8 cellular contexts compared by ENCODE assay signal in genomic region chr1:220300442-220301121, GRCh38. TPM values are rescaled to one million over a fixed set of nuclear protein-coding genes. Genes with fewer than 3 reads are reported as not detected.
DNase-seq lines count a peak whose midpoint lies in the region; ATAC-seq and TF ChIP-seq lines count a peak whose summit lies in the region.

No MANE protein-coding gene starts in this region.

- intact Hi-C loops in Right ventricle myocardium inferior (cut with DNase I), result no loop called here
- intact Hi-C loops in prostate gland (cut with DNase I), result no loop called here

- ATAC-seq in Right ventricle myocardium inferior (peak; percentile 94), GM18909 (IDR thresholded peaks at IDR 0.05; ENCODE audit: poor library complexity, unreplicated experiment) (no peak)
- ATAC-seq in stimulated activated effector memory CD8-positive, alpha-beta T cell treated with anti-CD3 and anti-CD28 coated beads, Interleukin-12 subunit alpha, Interleukin-12 subunit beta, amount 100 ng/mL, for 72 hours, result no peak

- no peak for TF ChIP-seq POLR2A in prostate gland (IDR thresholded peaks at IDR 0.05)

- WGBS in prostate gland, result 22% methylated on average over 7 of the region's 7 CpGs

- H3K4me1 ChIP-seq in prostate gland (replicated peaks), result no peaks in the 10 kb centered on the region

- peak overlapping the region; percentile 65 for H3K4me3 Mint-ChIP-seq in HFFc6
- no peak overlapping the region for H3K4me3 Mint-ChIP-seq in stimulated activated effector memory CD8-positive, alpha-beta T cell treated with anti-CD3 and anti-CD28 coated beads, Interleukin-12 subunit alpha, Interleukin-12 subunit beta, amount 100 ng/mL, for 72 hours

- peak overlapping the region; percentile 83 for H3K27ac Mint-ChIP-seq in HFFc6
- H3K27ac Mint-ChIP-seq in stimulated activated effector memory CD8-positive, alpha-beta T cell treated with anti-CD3 and anti-CD28 coated beads, Interleukin-12 subunit alpha, Interleukin-12 subunit beta, amount 100 ng/mL, for 72 hours, result no peak overlapping the region

- H3K27me3 Mint-ChIP-seq in HFFc6 (ENCODE audit: insufficient read depth), result 0 out of 2 replicates have a peak, but pooled peaks cover 8% of the 10 kb centered on the region

- DNase-seq in HFFc6, result peak; percentile 86
- DNase-seq in Right ventricle myocardium inferior (ENCODE audit: missing footprints), result peak; percentile 75
- DNase-seq in prostate gland (ENCODE audit: low spot score), result peak; percentile 72
- DNase-seq in NAMALWA (ENCODE audit: low spot score), result no peak
- DNase-seq in stimulated activated effector memory CD8-positive, alpha-beta T cell treated with anti-CD3 and anti-CD28 coated beads, Interleukin-12 subunit alpha, Interleukin-12 subunit beta, amount 100 ng/mL, for 72 hours (ENCODE audit: low spot score in 2 of 2), result no peak
- DNase-seq in stimulated activated CD8-positive, alpha-beta memory T cell treated with anti-CD3 and anti-CD28 coated beads, Interleukin-4, amount 100 ng/mL, for 48 hours, result no peak

- no peaks in the 10 kb centered on the region for H3K36me3 ChIP-seq in prostate gland

- H3K27ac ChIP-seq in VCaP (peak overlapping the region; percentile 49; the same call in 1 of the 2 replicates), prostate gland (peak overlapping the region; percentile 28 to 59)

- H3K27me3 ChIP-seq in prostate gland (replicated peaks; ENCODE audit: insufficient read depth), result no peaks in the 10 kb centered on the region

- H3K4me3 ChIP-seq in prostate gland, result no peak overlapping the region

- no peaks in the 10 kb centered on the region for H3K9me3 Mint-ChIP-seq in HFFc6
- no peaks in the 10 kb centered on the region for H3K9me3 Mint-ChIP-seq in stimulated activated effector memory CD8-positive, alpha-beta T cell treated with anti-CD3 and anti-CD28 coated beads, Interleukin-12 subunit alpha, Interleukin-12 subunit beta, amount 100 ng/mL, for 72 hours

- H3K36me3 Mint-ChIP-seq in HFFc6 (ENCODE audit: low read depth), result no peaks in the 10 kb centered on the region
- H3K36me3 Mint-ChIP-seq in stimulated activated effector memory CD8-positive, alpha-beta T cell treated with anti-CD3 and anti-CD28 coated beads, Interleukin-12 subunit alpha, Interleukin-12 subunit beta, amount 100 ng/mL, for 72 hours, result no peaks in the 10 kb centered on the region

- peaks cover 32% of the 10 kb centered on the region for H3K4me1 Mint-ChIP-seq in HFFc6 (ENCODE audit: low read depth)
- no peaks in the 10 kb centered on the region for H3K4me1 Mint-ChIP-seq in stimulated activated effector memory CD8-positive, alpha-beta T cell treated with anti-CD3 and anti-CD28 coated beads, Interleukin-12 subunit alpha, Interleukin-12 subunit beta, amount 100 ng/mL, for 72 hours

- no peaks in the 10 kb centered on the region for H3K9me3 ChIP-seq in prostate gland

- TF ChIP-seq CTCF in HFFc6 (IDR thresholded peaks at IDR 0.05) (no peak), VCaP (conservative IDR thresholded peaks at IDR 0.05) (no peak), prostate gland (IDR thresholded peaks at IDR 0.05) (no peak)

RNA-seq across cellular contexts. Expression of gene RAB3GAP2, which starts 28.3 kb away (rescaled TPM):
- 10 to 100 TPM; 42.0 to 49.6 (median 43.9) TPM for total RNA-seq in HFFc6 (2021; fragmentation: NEBNext Ultra II Directional; extraction: Animal tissue kit (Norgen Biotek cat#: 25700))
- total RNA-seq in Right ventricle myocardium inferior (22.1 TPM), prostate gland (10 to 100 TPM; 17.6 to 20.7 TPM)

Comparison
In these comparisons a context has a peak if more than half of its experiments do, and no peak if none do; other contexts are left out.
1. DNase-seq: peak in HFFc6 (single experiment), Right ventricle myocardium inferior (single experiment) and prostate gland (single experiment); none in NAMALWA (single experiment), stimulated activated effector memory CD8-positive, alpha-beta T cell treated with anti-CD3 and anti-CD28 coated beads, Interleukin-12 subunit alpha, Interleukin-12 subunit beta, amount 100 ng/mL, for 72 hours (0 of 2) and stimulated activated CD8-positive, alpha-beta memory T cell treated with anti-CD3 and anti-CD28 coated beads, Interleukin-4, amount 100 ng/mL, for 48 hours (single experiment).